ENCODE assay signal across 10 cellular contexts in genomic region chr14:63204407-63205280, GRCh38. TPM values are rescaled to one million over a fixed set of nuclear protein-coding genes. Genes with fewer than 3 reads are reported as not detected.
A peak's percentile ranks its signal among the peaks of the same experiment; 100 is the strongest.
DNase-seq lines count a peak whose midpoint lies in the region; ATAC-seq and TF ChIP-seq lines count a peak whose summit lies in the region.
"Had no signal": no experiment of that assay in that cellular context is flagged by ENCODE, and none has a peak within 500 bp of the region (broad histone marks: within the 10 kb centered on the region; RNA-seq: fewer than 3 reads in every experiment).

TSS of gene RHOJ (plus strand) at chr14:63204443. CDS start at chr14:63204870, 427 bp downstream.

- TF ChIP-seq POLR2A in uterus (IDR thresholded peaks at IDR 0.05), result peak in 1 of 2 donors; percentile 32

- H3K9me3 ChIP-seq in endocrine pancreas (ENCODE audit: control insufficient read depth, low read length) (no peaks in the 10 kb centered on the region), uterus (no peaks in the 10 kb centered on the region)

- no peak within 1 kb of the TSS for H3K4me3 Mint-ChIP-seq in mesothelial cell of epicardium
- H3K4me3 Mint-ChIP-seq: dendritic cell treated with granulocyte-macrophage colony-stimulating factor and Interleukin-4, amounts not matched to agents 40 ng/mL and 50 ng/mL, for 4 days had no signal

- no peaks in the 10 kb centered on the region for H3K36me3 ChIP-seq in endocrine pancreas (ENCODE audit: control insufficient read depth, insufficient read depth, low read length)
- no peaks in the 10 kb centered on the region for H3K36me3 ChIP-seq in uterus

- peak within 1 kb of the TSS; percentile 21 for H3K27ac Mint-ChIP-seq in mesothelial cell of epicardium
- H3K27ac Mint-ChIP-seq: dendritic cell treated with granulocyte-macrophage colony-stimulating factor and Interleukin-4, amounts not matched to agents 40 ng/mL and 50 ng/mL, for 4 days had no signal

- H3K27me3 ChIP-seq in endocrine pancreas (ENCODE audit: control insufficient read depth, insufficient read depth, low read length), result no peaks in the 10 kb centered on the region
- H3K27me3 ChIP-seq in uterus, result no peaks in the 10 kb centered on the region

- TF ChIP-seq CTCF in mesothelial cell of epicardium (IDR thresholded peaks at IDR 0.05; ENCODE audit: unreplicated experiment) (no peak), uterus (IDR thresholded peaks at IDR 0.05) (no peak)

- peaks cover 5% of the 10 kb centered on the region for H3K4me1 Mint-ChIP-seq in mesothelial cell of epicardium

- H3K4me3 ChIP-seq in endocrine pancreas (ENCODE audit: control insufficient read depth, insufficient read depth, low read length) (peak within 1 kb of the TSS; percentile 4), uterus (peak within 1 kb of the TSS; percentile 37 to 51)

- no peaks in the 10 kb centered on the region for H3K27me3 Mint-ChIP-seq in mesothelial cell of epicardium (ENCODE audit: low read depth)
- H3K27me3 Mint-ChIP-seq: dendritic cell treated with granulocyte-macrophage colony-stimulating factor and Interleukin-4, amounts not matched to agents 40 ng/mL and 50 ng/mL, for 4 days had no signal

- H3K9ac ChIP-seq in endocrine pancreas (ENCODE audit: control insufficient read depth, insufficient read depth, low read length), result no peak within 1 kb of the TSS

- intact Hi-C loops in uterus (cut with DNase I; ENCODE audit: low total_unique reads), result no loop called here

- H3K9me3 Mint-ChIP-seq in mesothelial cell of epicardium, result no peaks in the 10 kb centered on the region
- H3K9me3 Mint-ChIP-seq: dendritic cell treated with granulocyte-macrophage colony-stimulating factor and Interleukin-4, amounts not matched to agents 40 ng/mL and 50 ng/mL, for 4 days had no signal

- peak; percentile 53 for DNase-seq in DMS79 treated with DMSO at 0.1 percent for 48 hours (lab: John Stamatoyannopoulos, UW)
- DNase-seq in DMS79 (lab: John Stamatoyannopoulos, UW), result no peak
- peak in 1 of 2 experiments; percentile 45 for DNase-seq in mesothelial cell of epicardium (ENCODE audit: low spot score in 2 of 2, unreplicated experiment in 2 of 2)
- DNase-seq in uterus, result peak; percentile 25 to 39
- DNase-seq in NCI-H226, result no peak

- H3K4me1 ChIP-seq in endocrine pancreas (ENCODE audit: control insufficient read depth, insufficient read depth, low read length) (no peaks in the 10 kb centered on the region), uterus (peaks cover 0 to 3% of the 10 kb centered on the region in 2 donors)

- no peak for ATAC-seq in HG03342 (IDR thresholded peaks at IDR 0.05; ENCODE audit: unreplicated experiment)
- no peak for ATAC-seq in HG03432 (IDR thresholded peaks at IDR 0.05; ENCODE audit: unreplicated experiment)

- no peaks in the 10 kb centered on the region for H3K36me3 Mint-ChIP-seq in mesothelial cell of epicardium

- peak within 1 kb of the TSS; percentile 87 to 94 for H3K27ac ChIP-seq in uterus
- H3K27ac ChIP-seq: 22Rv1 had no signal

RNA-seq across cellular contexts. Expression of gene RHOJ, which starts in this region (rescaled TPM):
- total RNA-seq in mesothelial cell of epicardium (12.3 to 15.7 TPM (median 15.2 TPM) in 3 replicates), uterus (10 to 100 TPM; 13.6 to 40.8 (median 25.0) TPM)

Comparison
In these comparisons a context has a peak if more than half of its experiments do, and no peak if none do; other contexts are left out.
1. DNase-seq: peak in DMS79 treated with DMSO at 0.1 percent for 48 hours (single experiment) and uterus (2 of 2); none in DMS79 (single experiment) and NCI-H226 (single experiment).